1 cellular context compared by ENCODE assay signal in genomic region chr17:38558751-38559024, GRCh38.
TF ChIP-seq lines count a peak whose summit lies in the region.

No MANE protein-coding gene starts in this region.

TF ChIP-seq in SK-N-SH treated with all-trans-retinoic acid at 6 μM for 48 hours, 23 proteins besides CTCF, POLR2A, EP300 and RAD21 (continued from another document):
- TF ChIP-seq ARNTL (CRISPR knock-in tag; IDR thresholded peaks at IDR 0.05; ENCODE audit: borderline replicate concordance, low read depth): no peak
- TF ChIP-seq CSDC2 (CRISPR knock-in tag; IDR thresholded peaks at IDR 0.05): no peak
- TF ChIP-seq RARB (CRISPR knock-in tag; IDR thresholded peaks at IDR 0.05): no peak
